18 cellular contexts compared by ENCODE assay signal in genomic region chr5:179431221-179431620, GRCh38.
"Had no signal": no experiment of that assay in that cellular context is flagged by ENCODE, and none has a peak within 500 bp of the region (broad histone marks: within the 10 kb centered on the region; RNA-seq: fewer than 3 reads in every experiment).

No MANE protein-coding gene starts in this region.

- H3K27ac ChIP-seq: epithelial cell of prostate, esophagus muscularis mucosa, gastrocnemius medialis, heart right ventricle, ovary, tibial artery, upper lobe of left lung had no signal

- H3K4me3 ChIP-seq: esophagus muscularis mucosa, gastrocnemius medialis, heart right ventricle, ovary, tibial artery, upper lobe of left lung had no signal

- H3K27me3 ChIP-seq: ovary, upper lobe of left lung had no signal

- DNase-seq: effector memory CD4-positive, alpha-beta T cell; gastrocnemius medialis; heart right ventricle; hypothalamus; kidney glomerular epithelial cell; naive thymus-derived CD4-positive, alpha-beta T cell; stimulated activated CD4-positive, alpha-beta T cell treated with anti-CD3 and anti-CD28 coated beads, Interleukin-15, amount 100 ng/mL, for 24 hours; stimulated activated CD4-positive, alpha-beta T cell treated with anti-CD3 and anti-CD28 coated beads, Interleukin-1b, Interleukin-23, amount 100 ng/mL, for 48 hours; stimulated activated CD4-positive, alpha-beta T cell treated with anti-CD3 and anti-CD28 coated beads, Interleukin-4, amount 100 ng/mL, for 24 hours had no signal

- ATAC-seq: gastrocnemius medialis; heart right ventricle; naive thymus-derived CD4-positive, alpha-beta T cell; right cardiac atrium; stimulated activated memory B cell treated with anti-CD40 and anti-IgM and Interleukin-4, amounts not matched to agents 10 μg/mL and 1 μg/mL and 100 μg/mL, for 72 hours had no signal

- H3K36me3 ChIP-seq: esophagus muscularis mucosa, gastrocnemius medialis, heart right ventricle, ovary, tibial artery, upper lobe of left lung had no signal

- H3K9me3 ChIP-seq: gastrocnemius medialis, heart right ventricle, ovary had no signal

- H3K4me1 ChIP-seq: esophagus muscularis mucosa, gastrocnemius medialis, heart right ventricle, tibial artery, upper lobe of left lung had no signal

- FAIRE-seq: endometrium, islet of Langerhans had no signal
